ENCODE assay signal across 9 cellular contexts in the genomic region with DNA sequence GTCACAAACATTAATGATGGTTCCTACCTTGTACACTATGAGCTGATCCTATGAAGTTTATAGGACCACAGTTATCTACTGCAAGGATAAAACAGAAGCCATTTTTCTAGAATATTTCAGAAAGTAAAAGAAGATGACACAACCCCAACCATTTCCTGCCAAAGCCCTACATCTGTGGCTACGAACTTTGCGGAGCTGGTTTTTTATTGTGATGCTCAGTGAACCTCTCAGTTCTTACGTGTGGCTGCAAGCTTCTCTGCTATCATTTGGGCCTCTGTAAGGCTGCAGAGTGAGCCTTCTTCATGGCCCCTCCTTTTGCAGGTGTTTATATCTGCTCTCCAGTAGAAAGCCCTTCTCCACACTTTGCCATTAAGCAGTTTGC. TPM values are rescaled to one million over a fixed set of nuclear protein-coding genes. Genes with fewer than 3 reads are reported as not detected.
A peak's percentile ranks its signal among the peaks of the same experiment; 100 is the strongest.
DNase-seq lines count a peak whose midpoint lies in the region; ATAC-seq and TF ChIP-seq lines count a peak whose summit lies in the region.
"Had no signal": no experiment of that assay in that cellular context is flagged by ENCODE, and none has a peak within 500 bp of the region (broad histone marks: within the 10 kb centered on the region; RNA-seq: fewer than 3 reads in every experiment).

No MANE protein-coding gene starts in this region.

- POLR2A ChIA-PET in activated CD4-positive, alpha-beta memory T cell treated with anti-CD3 and anti-CD28 coated beads for 36 hours (lab: Charles Lee): interaction anchor here (0.8 to 3.8 kb wide), 9 partner anchors 12 to 35 kb away, joined by 3 to 22 read pairs (median 5); partner anchors contain the start of gene TAGAP
- POLR2A ChIA-PET in naive thymus-derived CD4-positive, alpha-beta T cell (lab: Charles Lee): interaction anchor here (0.6 to 9.2 kb wide), 17 partner anchors 10 to 1189 kb away, joined by 3 to 148 read pairs (median 5); partner anchors contain the start of gene TAGAP

- no peaks in the 10 kb centered on the region for H3K27me3 Mint-ChIP-seq in activated CD4-positive, alpha-beta memory T cell treated with anti-CD3 and anti-CD28 coated beads for 36 hours
- H3K27me3 Mint-ChIP-seq in naive thymus-derived CD4-positive, alpha-beta T cell: no peaks in the 10 kb centered on the region

- H3K27ac Mint-ChIP-seq in activated CD4-positive, alpha-beta memory T cell treated with anti-CD3 and anti-CD28 coated beads for 36 hours: peak overlapping the region; percentile 93
- H3K27ac Mint-ChIP-seq in naive thymus-derived CD4-positive, alpha-beta T cell: peak overlapping the region; percentile 96 to 99 (median 98)

- ATAC-seq in GM18867 (IDR thresholded peaks at IDR 0.05; ENCODE audit: unreplicated experiment) (peak; percentile 67), HG03108 (IDR thresholded peaks at IDR 0.05; ENCODE audit: unreplicated experiment) (peak; percentile 47)
- peak; percentile 92 for ATAC-seq in naive thymus-derived CD4-positive, alpha-beta T cell

- no peaks in the 10 kb centered on the region for H3K9me3 Mint-ChIP-seq in activated CD4-positive, alpha-beta memory T cell treated with anti-CD3 and anti-CD28 coated beads for 36 hours
- H3K9me3 Mint-ChIP-seq in naive thymus-derived CD4-positive, alpha-beta T cell: peaks cover 0 to 3% (median 0%) of the 10 kb centered on the region in 11 donors

- peak overlapping the region; percentile 79 for H3K27ac ChIP-seq in naive thymus-derived CD4-positive, alpha-beta T cell (ENCODE audit: low read depth, low read length)
- peak overlapping the region in 1 of 2 donors; percentile 23 for H3K27ac ChIP-seq in uterus

- CTCF ChIA-PET in activated CD4-positive, alpha-beta memory T cell treated with anti-CD3 and anti-CD28 coated beads for 36 hours (lab: Charles Lee): interaction anchor here (1.0 to 12.4 kb wide), 8 partner anchors 19 to 54 kb away, joined by 3 to 93 read pairs (median 6); partner anchors contain the start of gene TAGAP
- CTCF ChIA-PET in naive thymus-derived CD4-positive, alpha-beta T cell (lab: Charles Lee): interaction anchor here (0.5 to 3.1 kb wide), 12 partner anchors 9 to 1079 kb away, joined by 3 to 21 read pairs (median 6); partner anchors contain the start of gene TAGAP

- H3K4me3 ChIP-seq in naive thymus-derived CD4-positive, alpha-beta T cell (ENCODE audit: low read length): peak overlapping the region; percentile 14
- H3K4me3 ChIP-seq in uterus: no peak overlapping the region

- peaks cover 99% of the 10 kb centered on the region for H3K4me1 Mint-ChIP-seq in activated CD4-positive, alpha-beta memory T cell treated with anti-CD3 and anti-CD28 coated beads for 36 hours (ENCODE audit: low read depth)
- H3K4me1 Mint-ChIP-seq in naive thymus-derived CD4-positive, alpha-beta T cell: peaks cover 60 to 88% (median 86%) of the 10 kb centered on the region in 7 donors

- no peak for TF ChIP-seq CTCF in uterus (IDR thresholded peaks at IDR 0.05)

- TF ChIP-seq POLR2A in uterus (IDR thresholded peaks at IDR 0.05): no peak

- H3K36me3 ChIP-seq in naive thymus-derived CD4-positive, alpha-beta T cell (ENCODE audit: control insufficient read depth in 2 of 3, insufficient read depth in 3 of 3, low read length in 3 of 3): no peaks in the 10 kb centered on the region
- H3K36me3 ChIP-seq in uterus: no peaks in the 10 kb centered on the region

- DNase-seq in activated CD4-positive, alpha-beta memory T cell treated with anti-CD3 and anti-CD28 coated beads for 36 hours: peak; percentile 76
- peak in 7 of 9 donors; percentile 75 to 89 (median 85) for DNase-seq in naive thymus-derived CD4-positive, alpha-beta T cell
- DNase-seq in NCI-H2227 (lab: John Stamatoyannopoulos, UW; ENCODE audit: unreplicated experiment) (no peak), uterus (no peak), DMS53 treated with DMSO at 0.1 percent for 48 hours (lab: John Stamatoyannopoulos, UW; ENCODE audit: unreplicated experiment) (no peak), NCI-H526 treated with DMSO at 0.1 percent for 48 hours (lab: John Stamatoyannopoulos, UW) (no peak)
- DNase-seq: NCI-H446 treated with DMSO at 0.1 percent for 48 hours had no signal

- no peaks in the 10 kb centered on the region for H3K9me3 ChIP-seq in naive thymus-derived CD4-positive, alpha-beta T cell (ENCODE audit: control insufficient read depth in 2 of 3, low read length in 3 of 3)
- H3K9me3 ChIP-seq in uterus: no peaks in the 10 kb centered on the region

- H3K4me3 Mint-ChIP-seq in activated CD4-positive, alpha-beta memory T cell treated with anti-CD3 and anti-CD28 coated beads for 36 hours: peak overlapping the region; percentile 53
- peak overlapping the region; percentile 66 to 84 (median 74) for H3K4me3 Mint-ChIP-seq in naive thymus-derived CD4-positive, alpha-beta T cell

- intact Hi-C loops in activated CD4-positive, alpha-beta memory T cell treated with anti-CD3 and anti-CD28 coated beads for 36 hours (cut with micrococcal nuclease): loop anchor here (1.0 to 5.0 kb wide), 6 partner anchors 17 to 210 kb away; no protein-coding TSS in a partner anchor
- intact Hi-C loops in naive thymus-derived CD4-positive, alpha-beta T cell (cut with micrococcal nuclease): loop anchor here (1.0 to 5.0 kb wide), 7 partner anchors 17 to 410 kb away; partner anchors contain the start of gene SYTL3 (in 1 of the 2)
- intact Hi-C loops in uterus (cut with DNase I; ENCODE audit: low total_unique reads): no loop called here

- no peaks in the 10 kb centered on the region for H3K36me3 Mint-ChIP-seq in activated CD4-positive, alpha-beta memory T cell treated with anti-CD3 and anti-CD28 coated beads for 36 hours
- peaks cover 0 to 14% (median 0%) of the 10 kb centered on the region in 5 donors for H3K36me3 Mint-ChIP-seq in naive thymus-derived CD4-positive, alpha-beta T cell

- H3K27me3 ChIP-seq in naive thymus-derived CD4-positive, alpha-beta T cell (ENCODE audit: control insufficient read depth in 2 of 2, insufficient read depth in 2 of 2, low read length in 2 of 2): no peaks in the 10 kb centered on the region
- H3K27me3 ChIP-seq in uterus: no peaks in the 10 kb centered on the region

- H3K4me1 ChIP-seq in naive thymus-derived CD4-positive, alpha-beta T cell (ENCODE audit: control insufficient read depth in 2 of 2, insufficient read depth in 2 of 2, low read length in 2 of 2): peaks cover 52 to 54% of the 10 kb centered on the region in 2 donors
- H3K4me1 ChIP-seq in uterus: no peaks in the 10 kb centered on the region

RNA-seq across cellular contexts. Expression of gene TAGAP, which starts 17.8 kb away (rescaled TPM):
- total RNA-seq in activated CD4-positive, alpha-beta memory T cell treated with anti-CD3 and anti-CD28 coated beads for 36 hours: 10 to 100 TPM; 40.1 to 41.6 TPM
- total RNA-seq in naive thymus-derived CD4-positive, alpha-beta T cell: 100 to 1,000 TPM in 2 of 5 experiments, 10 to 100 TPM in 3; 53.5 to 222 (median 84.0) TPM
- 100 to 1,000 TPM; 151 to 210 TPM for polyA plus RNA-seq in naive thymus-derived CD4-positive, alpha-beta T cell
- 1 to 10 TPM; 1.7 to 8.5 (median 3.3) TPM for total RNA-seq in uterus

Comparison
In these comparisons a context has a peak if more than half of its experiments do, and no peak if none do; other contexts are left out.
1. DNase-seq: peak in activated CD4-positive, alpha-beta memory T cell treated with anti-CD3 and anti-CD28 coated beads for 36 hours (single experiment) and naive thymus-derived CD4-positive, alpha-beta T cell (7 of 9); none in NCI-H2227 (single experiment), uterus (0 of 2), DMS53 treated with DMSO at 0.1 percent for 48 hours (single experiment) and NCI-H526 treated with DMSO at 0.1 percent for 48 hours (single experiment).
2. RNA of gene TAGAP, which starts 17.8 kb away (total RNA-seq): 53.5 to 222 TPM in naive thymus-derived CD4-positive, alpha-beta T cell and 40.1 to 41.6 TPM in activated CD4-positive, alpha-beta memory T cell treated with anti-CD3 and anti-CD28 coated beads for 36 hours; 1.7 to 8.5 TPM in uterus; every median in the first group is over 4 times any median in the second.
3. Peak in every context shown above with its lines, with median percentiles within 50 percentile points of each other: ATAC-seq.